19 cellular contexts compared by ENCODE assay signal in genomic region chr15:69697913-69698312, GRCh38.
DNase-seq lines count a peak whose midpoint lies in the region; ATAC-seq and TF ChIP-seq lines count a peak whose summit lies in the region.
"Had no signal": no experiment of that assay in that cellular context is flagged by ENCODE, and none has a peak within 500 bp of the region (broad histone marks: within the 10 kb centered on the region; RNA-seq: fewer than 3 reads in every experiment).

No MANE protein-coding gene starts in this region.

- in situ Hi-C loops in ACHN (cut with HindIII; ENCODE audit: low pct_ligation_motif_present, low pct_unique_long_range_greater_than_20kb, low sequenced_read_pairs) = no loop called here

- H3K9me2 ChIP-seq in OCI-LY1 (ENCODE audit: low read depth, low read length) = no peaks in the 10 kb centered on the region

- no peak overlapping the region for H3K4me3 Mint-ChIP-seq in activated CD8-positive, alpha-beta memory T cell treated with anti-CD3 and anti-CD28 coated beads, Interleukin-2, amount 10 ng/mL, durations not matched to agents 7 days and 5 days
- H3K4me3 Mint-ChIP-seq: activated CD8-positive, alpha-beta T cell treated with anti-CD3 and anti-CD28 coated beads, Interleukin-2, amount 10 ng/mL, durations not matched to agents 7 days and 5 days; effector memory CD8-positive, alpha-beta T cell had no signal

- peak; percentile 44 for ATAC-seq in sciatic nerve
- no peak for ATAC-seq in activated CD8-positive, alpha-beta memory T cell treated with anti-CD3 and anti-CD28 coated beads, Interleukin-2, amount 10 ng/mL, durations not matched to agents 7 days and 5 days
- ATAC-seq: activated CD8-positive, alpha-beta T cell treated with anti-CD3 and anti-CD28 coated beads, Interleukin-2, amount 10 ng/mL, durations not matched to agents 7 days and 5 days; effector memory CD8-positive, alpha-beta T cell; left colon had no signal

- no peaks in the 10 kb centered on the region for H3F3A ChIP-seq in OCI-LY1 (ENCODE audit: insufficient read depth, low read length)

- H3K9me3 Mint-ChIP-seq in activated CD8-positive, alpha-beta memory T cell treated with anti-CD3 and anti-CD28 coated beads, Interleukin-2, amount 10 ng/mL, durations not matched to agents 7 days and 5 days (ENCODE audit: low read depth) = peaks cover 2% of the 10 kb centered on the region
- H3K9me3 Mint-ChIP-seq: effector memory CD8-positive, alpha-beta T cell had no signal

- H3K27ac Mint-ChIP-seq in activated CD8-positive, alpha-beta memory T cell treated with anti-CD3 and anti-CD28 coated beads, Interleukin-2, amount 10 ng/mL, durations not matched to agents 7 days and 5 days = no peak overlapping the region
- H3K27ac Mint-ChIP-seq: activated CD8-positive, alpha-beta T cell treated with anti-CD3 and anti-CD28 coated beads, Interleukin-2, amount 10 ng/mL, durations not matched to agents 7 days and 5 days had no signal

- H3K4me1 ChIP-seq in OCI-LY1 (ENCODE audit: insufficient read depth, low read length, severe bottlenecking) = peaks cover 18% of the 10 kb centered on the region
- H3K4me1 ChIP-seq: pancreas, uterus had no signal

- H3K9me3 ChIP-seq in OCI-LY1 (ENCODE audit: low read length) = 0 out of 2 replicates have a peak, but pooled peaks cover under 1% of the 10 kb centered on the region
- H3K9me3 ChIP-seq: pancreas, uterus had no signal

- DNase-seq in NCI-H2196 (lab: John Stamatoyannopoulos, UW; ENCODE audit: unreplicated experiment) = peak; percentile 6
- no peak for DNase-seq in NCI-H2196 treated with DMSO at 0.1 percent for 48 hours (lab: John Stamatoyannopoulos, UW; ENCODE audit: unreplicated experiment)
- peak; percentile 96 for DNase-seq in NCI-H1105 treated with DMSO at 0.1 percent for 48 hours (lab: John Stamatoyannopoulos, UW)
- no peak for DNase-seq in sciatic nerve (ENCODE audit: low spot score)
- no peak for DNase-seq in ACHN
- DNase-seq in activated CD4-positive, alpha-beta T cell treated with anti-CD3 and anti-CD28 coated beads for 48 hours = no peak
- DNase-seq in activated CD8-positive, alpha-beta memory T cell treated with anti-CD3 and anti-CD28 coated beads, Interleukin-2, amount 10 ng/mL, durations not matched to agents 7 days and 5 days = no peak
- DNase-seq: activated CD8-positive, alpha-beta T cell treated with anti-CD3 and anti-CD28 coated beads, Interleukin-2, amount 10 ng/mL, durations not matched to agents 7 days and 5 days; effector memory CD8-positive, alpha-beta T cell; IMR-90; left colon; NCI-H1694; OCI-M1; pancreas; stimulated activated naive CD4-positive, alpha-beta T cell treated with Interleukin-2 at 50 U/mL for 16 hours; SW 1271; uterus had no signal

- H2AFZ ChIP-seq in OCI-LY1 (ENCODE audit: low read length) = no peak overlapping the region

- H3K4me3 ChIP-seq in OCI-LY1 (ENCODE audit: low read depth, low read length, poor library complexity, severe bottlenecking) = no peak overlapping the region
- H3K4me3 ChIP-seq: pancreas, uterus had no signal

- no peaks in the 10 kb centered on the region for H4K20me1 ChIP-seq in OCI-LY1 (ENCODE audit: insufficient read depth, low read length)

- peak overlapping the region; percentile 18; the same call in 1 of the 2 replicates for H3K4me2 ChIP-seq in OCI-LY1 (ENCODE audit: low read length)

- no peak overlapping the region for H3K9ac ChIP-seq in OCI-LY1 (ENCODE audit: low read length)

- peaks cover 17% of the 10 kb centered on the region for H3K27me3 Mint-ChIP-seq in activated CD8-positive, alpha-beta memory T cell treated with anti-CD3 and anti-CD28 coated beads, Interleukin-2, amount 10 ng/mL, durations not matched to agents 7 days and 5 days
- H3K27me3 Mint-ChIP-seq: effector memory CD8-positive, alpha-beta T cell had no signal

- no peaks in the 10 kb centered on the region for H3K4me1 Mint-ChIP-seq in activated CD8-positive, alpha-beta memory T cell treated with anti-CD3 and anti-CD28 coated beads, Interleukin-2, amount 10 ng/mL, durations not matched to agents 7 days and 5 days

- intact Hi-C loops in sciatic nerve (cut with DNase I) = no loop called here

- H3K79me2 ChIP-seq in OCI-LY1 (ENCODE audit: insufficient read depth, low read length) = no peaks in the 10 kb centered on the region

- CTCF ChIA-PET in activated CD8-positive, alpha-beta memory T cell treated with anti-CD3 and anti-CD28 coated beads, Interleukin-2, amount 10 ng/mL, durations not matched to agents 7 days and 5 days (lab: Charles Lee) = no interaction called here

- no peak for TF ChIP-seq CTCF in OCI-LY1 (IDR thresholded peaks at IDR 0.05; ENCODE audit: low read length)

- H3K27me3 ChIP-seq in OCI-LY1 (ENCODE audit: insufficient read depth, low read length) = peaks cover 3% of the 10 kb centered on the region; the same call in 1 of the 2 replicates
- H3K27me3 ChIP-seq: pancreas, uterus had no signal

- H3K36me3 Mint-ChIP-seq in activated CD8-positive, alpha-beta memory T cell treated with anti-CD3 and anti-CD28 coated beads, Interleukin-2, amount 10 ng/mL, durations not matched to agents 7 days and 5 days = peaks cover 1% of the 10 kb centered on the region

- peak overlapping the region; percentile 49 for H3K27ac ChIP-seq in OCI-LY1 (ENCODE audit: low read depth, low read length, poor library complexity, severe bottlenecking)
- H3K27ac ChIP-seq: pancreas, uterus, VCaP had no signal

- no peaks in the 10 kb centered on the region for H3K36me3 ChIP-seq in OCI-LY1 (ENCODE audit: insufficient read depth, low read length)
- H3K36me3 ChIP-seq: pancreas, uterus had no signal

Comparison
In these comparisons a context has a peak if more than half of its experiments do, and no peak if none do; other contexts are left out.
1. DNase-seq: peak in NCI-H2196 (single experiment) and NCI-H1105 treated with DMSO at 0.1 percent for 48 hours (single experiment); none in NCI-H2196 treated with DMSO at 0.1 percent for 48 hours (single experiment), sciatic nerve (single experiment), ACHN (single experiment), activated CD4-positive, alpha-beta T cell treated with anti-CD3 and anti-CD28 coated beads for 48 hours (single experiment) and activated CD8-positive, alpha-beta memory T cell treated with anti-CD3 and anti-CD28 coated beads, Interleukin-2, amount 10 ng/mL, durations not matched to agents 7 days and 5 days (single experiment).